In the genomic region with DNA sequence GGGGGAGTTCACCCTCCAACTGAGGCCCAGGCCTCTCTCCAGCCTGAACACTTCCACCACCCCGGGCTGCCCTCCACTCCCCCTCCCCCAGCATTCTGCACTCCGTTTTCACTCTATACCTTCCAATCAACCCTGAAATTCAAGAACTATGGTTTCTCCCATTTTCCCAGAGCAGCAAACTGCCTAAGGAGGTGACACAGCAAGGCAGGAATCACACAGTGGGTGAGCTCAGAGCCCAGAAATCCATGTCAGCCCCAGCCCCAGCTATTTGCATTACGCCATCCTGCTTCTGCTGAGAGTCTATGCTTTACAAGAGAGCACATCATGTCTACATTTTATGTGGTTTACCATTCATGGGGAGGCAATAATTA, we compare ENCODE assay signal across 14 cellular contexts. TPM values are rescaled to one million over a fixed set of nuclear protein-coding genes. Genes with fewer than 3 reads are reported as not detected.
A peak's percentile ranks its signal among the peaks of the same experiment; 100 is the strongest.
DNase-seq lines count a peak whose midpoint lies in the region; ATAC-seq and TF ChIP-seq lines count a peak whose summit lies in the region.
"Had no signal": no experiment of that assay in that cellular context is flagged by ENCODE, and none has a peak within 500 bp of the region (broad histone marks: within the 10 kb centered on the region; RNA-seq: fewer than 3 reads in every experiment).

No MANE protein-coding gene starts in this region.

- intact Hi-C loops in heart left ventricle (cut with DNase I) (loop anchor here in 5 of 10 donors (10.0 kb wide), 3 partner anchors 312 to 412 kb away; no protein-coding TSS in a partner anchor), tibial artery (cut with DNase I; ENCODE audit: low total_unique reads) (loop anchor here (5.0 kb wide), 1 partner anchor 319 kb away; no protein-coding TSS in a partner anchor)

- H3K4me3 ChIP-seq in HEK293 (ENCODE audit: low read depth, low read length) (no peak overlapping the region), iPS-18a (ENCODE audit: low read length) (peak overlapping the region; percentile 54), heart left ventricle (no peak overlapping the region), HAP-1 (no peak overlapping the region), tibial artery (no peak overlapping the region)

- no peak overlapping the region for H3K9ac ChIP-seq in iPS-18a (ENCODE audit: low read length)

- peak; percentile 75 for DNase-seq in astrocyte of the hippocampus (ENCODE audit: low read depth, low spot score)
- no peak for DNase-seq in heart left ventricle
- DNase-seq in RWPE1 (ENCODE audit: low spot score) = no peak
- DNase-seq in HAP-1 (ENCODE audit: low spot score in 2 of 2) = no peak
- no peak for DNase-seq in tibial artery
- DNase-seq: activated CD8-positive, alpha-beta memory T cell treated with anti-CD3 and anti-CD28 coated beads for 24 hours; activated naive CD4-positive, alpha-beta T cell treated with anti-CD3 and anti-CD28 coated beads, Interleukin-2, amount 50 U/mL, for 16 hours; GDM1; NCI-H2029 treated with DMSO at 0.1 percent for 48 hours had no signal

- 25 to 36% (median 32%) methylated on average over 3 of the region's 3 CpGs for WGBS in heart left ventricle, 4 donors

- H3K27me3 ChIP-seq in iPS-18a (ENCODE audit: control insufficient read depth, insufficient read depth, low read length) (peaks cover 77% of the 10 kb centered on the region), heart left ventricle (peaks cover 33 to 84% (median 61%) of the 10 kb centered on the region in 9 donors), HAP-1 (ENCODE audit: low read depth) (no peaks in the 10 kb centered on the region), tibial artery (peaks cover 0 to 53% of the 10 kb centered on the region in 2 donors)

- no peak for TF ChIP-seq POLR2A in heart left ventricle (IDR thresholded peaks at IDR 0.05)

- TF ChIP-seq CTCF in 22Rv1 (IDR thresholded peaks at IDR 0.05) = peak; percentile 6; the same call in 1 of the 2 replicates
- no peak for TF ChIP-seq CTCF in HEK293 (tag by site-specific recombination; IDR thresholded peaks at IDR 0.05)
- peak in 1 of 12 donors; percentile 6 for TF ChIP-seq CTCF in heart left ventricle (IDR thresholded peaks at IDR 0.05)
- TF ChIP-seq CTCF in RWPE1 (conservative IDR thresholded peaks at IDR 0.05; ENCODE audit: low read depth) = no peak
- TF ChIP-seq CTCF in tibial artery (IDR thresholded peaks at IDR 0.05) = no peak

- H3K4me1 ChIP-seq in HEK293 (ENCODE audit: control insufficient read depth, insufficient read depth, low read length) = peaks cover 3% of the 10 kb centered on the region
- peaks cover 23% of the 10 kb centered on the region for H3K4me1 ChIP-seq in iPS-18a (ENCODE audit: control insufficient read depth, low read depth, low read length)
- peaks cover 0 to 14% (median 4%) of the 10 kb centered on the region in 12 donors for H3K4me1 ChIP-seq in heart left ventricle
- H3K4me1 ChIP-seq in HAP-1 = peaks cover 4% of the 10 kb centered on the region; the same call in 1 of the 2 replicates
- peaks cover 0 to 10% (median 5%) of the 10 kb centered on the region in 4 donors for H3K4me1 ChIP-seq in tibial artery

- POLR2A ChIA-PET in HEK293 (lab: Yijun Ruan, JAX) (interaction anchor here (1.5 kb wide), 1 partner anchor 14 kb away, joined by 6 read pairs; no protein-coding TSS in a partner anchor), RWPE1 (lab: Yijun Ruan, JAX; ENCODE audit: low non-redundant PET) (no interaction called here)

- H3K9me3 ChIP-seq in HEK293 (ENCODE audit: control insufficient read depth, insufficient read depth, low read depth, low read length) (no peaks in the 10 kb centered on the region), iPS-18a (ENCODE audit: control insufficient read depth, low read depth, low read length) (no peaks in the 10 kb centered on the region), heart left ventricle (no peaks in the 10 kb centered on the region), HAP-1 (no peaks in the 10 kb centered on the region), tibial artery (no peaks in the 10 kb centered on the region)

- CTCF ChIA-PET in HEK293 (lab: Yijun Ruan, JAX) (interaction anchor here (0.6 to 1.6 kb wide), 14 partner anchors 8 to 426 kb away, joined by 3 to 12 read pairs (median 3); no protein-coding TSS in a partner anchor), RWPE1 (lab: Yijun Ruan, JAX) (interaction anchor here (0.6 to 1.7 kb wide), 4 partner anchors 11 to 317 kb away, joined by 3 to 13 read pairs (median 4); no protein-coding TSS in a partner anchor)

- H3K27ac ChIP-seq in 22Rv1 (no peak overlapping the region), HEK293 (ENCODE audit: extremely low read depth, low read depth, low read length) (no peak overlapping the region), iPS-18a (ENCODE audit: low read length) (no peak overlapping the region), heart left ventricle (no peak overlapping the region), RWPE1 (no peak overlapping the region), tibial artery (no peak overlapping the region)

- no peak for ATAC-seq in heart left ventricle

- in situ Hi-C loops in HAP-1 (cut with MboI; ENCODE audit: low sequenced_read_pairs) = loop anchor here (5.0 to 10.0 kb wide), 2 partner anchors 319 to 402 kb away; no protein-coding TSS in a partner anchor

- H3K36me3 ChIP-seq in HEK293 (ENCODE audit: control insufficient read depth in 2 of 2, insufficient read depth in 1 of 2, low read length in 2 of 2) = peaks cover 0 to 14% of the 10 kb centered on the region in 2 experiments; a peak in 1 of 3 replicates
- H3K36me3 ChIP-seq in iPS-18a (ENCODE audit: control insufficient read depth, low read depth, low read length) = no peaks in the 10 kb centered on the region
- H3K36me3 ChIP-seq in heart left ventricle = no peaks in the 10 kb centered on the region
- H3K36me3 ChIP-seq in HAP-1 (replicated peaks) = no peaks in the 10 kb centered on the region
- H3K36me3 ChIP-seq in tibial artery = no peaks in the 10 kb centered on the region

TF ChIP-seq in HEK293, 187 proteins besides CTCF, POLR2A, EP300 and RAD21:
- TF ChIP-seq ZIC2 (tag by site-specific recombination; IDR thresholded peaks at IDR 0.05) = 0 out of 2 replicates have a peak, but pooled peaks have one; percentile 15
- no peak for TF ChIP-seq ZNF707 (tag by site-specific recombination; IDR thresholded peaks at IDR 0.05)
- no peak for TF ChIP-seq ZNF596 (tag by site-specific recombination; IDR thresholded peaks at IDR 0.05)
- no peak for TF ChIP-seq ZNF555 (tag by site-specific recombination; conservative IDR thresholded peaks at IDR 0.05)
- TF ChIP-seq, protein P1, sequence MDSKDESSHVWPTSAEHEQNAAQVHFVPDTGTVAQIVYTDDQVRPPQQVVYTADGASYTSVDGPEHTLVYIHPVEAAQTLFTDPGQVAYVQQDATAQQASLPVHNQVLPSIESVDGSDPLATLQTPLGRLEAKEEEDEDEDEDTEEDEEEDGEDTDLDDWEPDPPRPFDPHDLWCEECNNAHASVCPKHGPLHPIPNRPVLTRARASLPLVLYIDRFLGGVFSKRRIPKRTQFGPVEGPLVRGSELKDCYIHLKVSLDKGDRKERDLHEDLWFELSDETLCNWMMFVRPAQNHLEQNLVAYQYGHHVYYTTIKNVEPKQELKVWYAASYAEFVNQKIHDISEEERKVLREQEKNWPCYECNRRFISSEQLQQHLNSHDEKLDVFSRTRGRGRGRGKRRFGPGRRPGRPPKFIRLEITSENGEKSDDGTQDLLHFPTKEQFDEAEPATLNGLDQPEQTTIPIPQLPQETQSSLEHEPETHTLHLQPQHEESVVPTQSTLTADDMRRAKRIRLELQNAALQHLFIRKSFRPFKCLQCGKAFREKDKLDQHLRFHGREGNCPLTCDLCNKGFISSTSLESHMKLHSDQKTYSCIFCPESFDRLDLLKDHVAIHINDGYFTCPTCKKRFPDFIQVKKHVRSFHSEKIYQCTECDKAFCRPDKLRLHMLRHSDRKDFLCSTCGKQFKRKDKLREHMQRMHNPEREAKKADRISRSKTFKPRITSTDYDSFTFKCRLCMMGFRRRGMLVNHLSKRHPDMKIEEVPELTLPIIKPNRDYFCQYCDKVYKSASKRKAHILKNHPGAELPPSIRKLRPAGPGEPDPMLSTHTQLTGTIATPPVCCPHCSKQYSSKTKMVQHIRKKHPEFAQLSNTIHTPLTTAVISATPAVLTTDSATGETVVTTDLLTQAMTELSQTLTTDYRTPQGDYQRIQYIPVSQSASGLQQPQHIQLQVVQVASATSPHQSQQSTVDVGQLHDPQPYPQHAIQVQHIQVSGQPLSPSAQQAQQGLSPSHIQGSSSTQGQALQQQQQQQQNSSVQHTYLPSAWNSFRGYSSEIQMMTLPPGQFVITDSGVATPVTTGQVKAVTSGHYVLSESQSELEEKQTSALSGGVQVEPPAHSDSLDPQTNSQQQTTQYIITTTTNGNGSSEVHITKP (tag by site-specific recombination; IDR thresholded peaks at IDR 0.05) = peak; percentile 84
- peak; percentile 19; the same call in 1 of the 2 replicates for TF ChIP-seq ZBTB17 (tag by site-specific recombination; IDR thresholded peaks at IDR 0.05)
- TF ChIP-seq ZNF132 (tag by site-specific recombination; IDR thresholded peaks at IDR 0.05; ENCODE audit: borderline replicate concordance) = no peak
- TF ChIP-seq SP7 (tag by site-specific recombination; IDR thresholded peaks at IDR 0.05) = peak; percentile 56; the same call in 1 of the 2 replicates
TF ChIP-seq in HEK293: peak in this region for 4.

RNA-seq across cellular contexts. Expression of gene MSX2, which starts 12.0 kb away (rescaled TPM):
- 1 to 10 TPM; 1.4 to 5.3 (median 2.0) TPM for total RNA-seq in heart left ventricle
- polyA plus RNA-seq in heart left ventricle = under 1 TPM; 0.73 to 0.80 TPM
- total RNA-seq: A673; T-helper 2 cell treated with Interferon-gamma antibody and Interleukin-4, amounts not matched to agents 100 ng/mL and 5 ng/mL, for 36 hours had no signal
